ENCODE assay signal across 1 cellular context in genomic region chr6:166956444-166957086, GRCh38.
TF ChIP-seq lines count a peak whose summit lies in the region.

RNASET2 (minus strand) TSS chr6:166956550; CDS start chr6:166956182, 368 bp downstream.

TF ChIP-seq in HepG2, 621 proteins besides CTCF, POLR2A, EP300 and RAD21 (continued from another document and continues in another):
- TF ChIP-seq ZNF598 (CRISPR knock-in tag; IDR thresholded peaks at IDR 0.05; ENCODE audit: borderline replicate concordance) (0 out of 2 replicates have a peak, but pooled peaks have one; percentile 61), NFYC (CRISPR knock-in tag; IDR thresholded peaks at IDR 0.05) (no peak; the same call in 1 of the 2 replicates), ZNF460 (CRISPR knock-in tag; IDR thresholded peaks at IDR 0.05; ENCODE audit: borderline replicate concordance) (no peak), ZNF335 (CRISPR knock-in tag; IDR thresholded peaks at IDR 0.05) (no peak), CCDC6 (CRISPR knock-in tag; IDR thresholded peaks at IDR 0.05) (peak; percentile 87), E2F1 (CRISPR knock-in tag; IDR thresholded peaks at IDR 0.05) (no peak), GLI4 (CRISPR knock-in tag; IDR thresholded peaks at IDR 0.05; ENCODE audit: borderline replicate concordance) (peak; percentile 68; the same call in 1 of the 2 replicates), PPARG (CRISPR knock-in tag; conservative IDR thresholded peaks at IDR 0.05) (peak; percentile 41; the same call in 1 of the 2 replicates), JARID2 (CRISPR knock-in tag; IDR thresholded peaks at IDR 0.05; ENCODE audit: insufficient replicate concordance) (no peak), RNF219 (CRISPR knock-in tag; IDR thresholded peaks at IDR 0.05) (no peak; the same call in 1 of the 2 replicates), TRIM24 (CRISPR knock-in tag; IDR thresholded peaks at IDR 0.05) (no peak; the same call in 1 of the 2 replicates), ATF2 (CRISPR knock-in tag; IDR thresholded peaks at IDR 0.05) (no peak; the same call in 1 of the 2 replicates), TCF7 (IDR thresholded peaks at IDR 0.05; ENCODE audit: low read depth) (no peak), MXI1 (IDR thresholded peaks at IDR 0.05; ENCODE audit: borderline replicate concordance, low read depth, low read length) (peak; percentile 96), RFXAP (CRISPR knock-in tag; IDR thresholded peaks at IDR 0.05; ENCODE audit: borderline replicate concordance) (no peak; the same call in 1 of the 2 replicates), ONECUT2 (CRISPR knock-in tag; IDR thresholded peaks at IDR 0.05) (no peak), SP2 (CRISPR knock-in tag; IDR thresholded peaks at IDR 0.05) (peak; percentile 50), ZBTB44 (CRISPR knock-in tag; IDR thresholded peaks at IDR 0.05) (no peak), ZZZ3 (CRISPR knock-in tag; IDR thresholded peaks at IDR 0.05; ENCODE audit: borderline replicate concordance) (no peak; the same call in 1 of the 2 replicates), ZFP82 (CRISPR knock-in tag; IDR thresholded peaks at IDR 0.05; ENCODE audit: borderline replicate concordance) (peak; percentile 25), HDAC6 (IDR thresholded peaks at IDR 0.05; ENCODE audit: low read depth, low read length) (no peak), WIZ (CRISPR knock-in tag; IDR thresholded peaks at IDR 0.05) (no peak; the same call in none of the 2 replicates), E2F2 (CRISPR knock-in tag; IDR thresholded peaks at IDR 0.05; ENCODE audit: borderline replicate concordance) (no peak), NCOR1 (IDR thresholded peaks at IDR 0.05; ENCODE audit: borderline replicate concordance, low read length) (no peak; the same call in 1 of the 2 replicates), ZBTB37 (CRISPR knock-in tag; IDR thresholded peaks at IDR 0.05) (no peak), SKI (IDR thresholded peaks at IDR 0.05; ENCODE audit: partially characterized antibody) (no peak), CBFB (CRISPR knock-in tag; IDR thresholded peaks at IDR 0.05) (no peak), KDM2A (CRISPR knock-in tag; IDR thresholded peaks at IDR 0.05; ENCODE audit: borderline replicate concordance, low read depth) (peak; percentile 59), STAT6 (CRISPR knock-in tag; IDR thresholded peaks at IDR 0.05; ENCODE audit: borderline replicate concordance) (peak; percentile 76; the same call in 1 of the 2 replicates), HNF1B (CRISPR knock-in tag; IDR thresholded peaks at IDR 0.05) (peak; percentile 32; the same call in 1 of the 2 replicates), NFIB (CRISPR knock-in tag; IDR thresholded peaks at IDR 0.05; ENCODE audit: borderline replicate concordance) (no peak), TARDBP (CRISPR knock-in tag; IDR thresholded peaks at IDR 0.05) (no peak), ZNF879 (CRISPR knock-in tag; IDR thresholded peaks at IDR 0.05) (no peak; the same call in 1 of the 2 replicates), SOX6 (IDR thresholded peaks at IDR 0.05) (no peak), SOX6 (CRISPR knock-in tag; IDR thresholded peaks at IDR 0.05) (no peak; the same call in 1 of the 2 replicates), ZGPAT (CRISPR knock-in tag; IDR thresholded peaks at IDR 0.05) (no peak; the same call in none of the 2 replicates), SIN3A (IDR thresholded peaks at IDR 0.05; ENCODE audit: borderline replicate concordance, low read depth, low read length) (peak; percentile 84; the same call in 1 of the 2 replicates), ZNF468 (CRISPR knock-in tag; IDR thresholded peaks at IDR 0.05) (peak; percentile 98), CREBL2 (CRISPR knock-in tag; IDR thresholded peaks at IDR 0.05; ENCODE audit: borderline replicate concordance) (peak; percentile 66; the same call in 1 of the 2 replicates), GTF2F1 (IDR thresholded peaks at IDR 0.05; ENCODE audit: low read length) (no peak), TOE1 (CRISPR knock-in tag; IDR thresholded peaks at IDR 0.05) (no peak), ZNF704 (CRISPR knock-in tag; IDR thresholded peaks at IDR 0.05; ENCODE audit: borderline replicate concordance) (no peak), ZNF280B (CRISPR knock-in tag; IDR thresholded peaks at IDR 0.05; ENCODE audit: borderline replicate concordance) (no peak; the same call in 1 of the 2 replicates)
